ENCODE assay signal across 36 cellular contexts in genomic region chr9:18793122-18793521, GRCh38.
"Had no signal": no experiment of that assay in that cellular context is flagged by ENCODE, and none has a peak within 500 bp of the region (broad histone marks: within the 10 kb centered on the region; RNA-seq: fewer than 3 reads in every experiment).

No MANE protein-coding gene starts in this region.

- H3K27ac ChIP-seq: ascending aorta, body of pancreas, breast epithelium, SJCRH30, SK-N-MC had no signal

- H3K36me3 ChIP-seq: breast epithelium, SJCRH30 had no signal

- H3K27me3 ChIP-seq: ascending aorta, body of pancreas, breast epithelium, MG63, SJCRH30 had no signal

- H3K4me1 Mint-ChIP-seq: activated CD4-positive, alpha-beta T cell treated with anti-CD3 and anti-CD28 coated beads for 36 hours; activated CD4-positive, alpha-beta T cell treated with anti-CD3 and anti-CD28 coated beads, Interleukin-2, amount 10 ng/mL, durations not matched to agents 7 days and 5 days; activated naive CD4-positive, alpha-beta T cell treated with anti-CD3 and anti-CD28 coated beads, Interleukin-2, amount 50 U/mL, for 24 hours; activated naive CD8-positive, alpha-beta T cell treated with anti-CD3 and anti-CD28 coated beads, Interleukin-2, amount 10 ng/mL, durations not matched to agents 7 days and 5 days; IgD-negative memory B cell had no signal

- H3K4me1 ChIP-seq: body of pancreas had no signal

- H3K36me3 Mint-ChIP-seq: activated naive CD4-positive, alpha-beta T cell treated with anti-CD3 and anti-CD28 coated beads, Interleukin-2, amount 50 U/mL, for 24 hours; activated naive CD8-positive, alpha-beta T cell treated with anti-CD3 and anti-CD28 coated beads, Interleukin-2, amount 10 ng/mL, durations not matched to agents 7 days and 5 days; WTC11 had no signal

- H3K9me3 ChIP-seq: ascending aorta, body of pancreas, breast epithelium, MG63, SJCRH30 had no signal

- H3K27ac Mint-ChIP-seq: activated CD4-positive, alpha-beta T cell treated with anti-CD3 and anti-CD28 coated beads for 36 hours; activated CD4-positive, alpha-beta T cell treated with anti-CD3 and anti-CD28 coated beads, Interleukin-2, amount 10 ng/mL, durations not matched to agents 7 days and 5 days; activated CD8-positive, alpha-beta T cell treated with anti-CD3 and anti-CD28 coated beads, Interleukin-2, amount 10 ng/mL, durations not matched to agents 7 days and 5 days; activated naive CD4-positive, alpha-beta T cell treated with anti-CD3 and anti-CD28 coated beads, Interleukin-2, amount 50 U/mL, for 24 hours; activated naive CD8-positive, alpha-beta T cell treated with anti-CD3 and anti-CD28 coated beads, Interleukin-2, amount 10 ng/mL, durations not matched to agents 7 days and 5 days; activated T-cell treated with anti-CD3 and anti-CD28 coated beads, Interleukin-2, amount 50 U/mL, for 24 hours; activated T-helper 2 cell treated with anti-CD3 and anti-CD28 coated beads, Interferon-gamma antibody, Interleukin-2, Interleukin-4, amounts not matched to agents 10 μg/mL and 5 μg/mL and 100 μg/mL, durations not matched to agents 14 hours and 24 hours and 36 hours; IgD-negative memory B cell; WTC11 had no signal

- DNase-seq: activated CD4-positive, alpha-beta T cell treated with anti-CD3 and anti-CD28 coated beads for 36 hours; activated CD4-positive, alpha-beta T cell treated with anti-CD3 and anti-CD28 coated beads, Interleukin-2, amount 10 ng/mL, durations not matched to agents 7 days and 5 days; activated CD4-positive, alpha-beta T cell treated with anti-CD3 and anti-CD28 coated beads, Interleukin-2, amount 50 U/mL, for 48 hours; activated CD8-positive, alpha-beta T cell treated with anti-CD3 and anti-CD28 coated beads, Interleukin-2, amount 10 ng/mL, durations not matched to agents 7 days and 5 days; activated gamma-delta T cell; activated naive CD4-positive, alpha-beta T cell treated with Interleukin-2 at 50 U/mL for 16 hours; activated naive CD8-positive, alpha-beta T cell treated with anti-CD3 and anti-CD28 coated beads, Interleukin-2, amount 10 ng/mL, durations not matched to agents 7 days and 5 days; activated T-cell treated with anti-CD3 and anti-CD28 coated beads, Interleukin-2, amount 50 U/mL, for 24 hours; amygdala; body of pancreas; central memory CD4-positive, alpha-beta T cell; Kasumi-1; KBM-7; MG63; NCI-H1048; NCI-H1105 treated with DMSO at 0.1 percent for 48 hours; NCI-H1436; NCI-H1694; NCI-H1930; NCI-H2081 treated with DMSO at 0.1 percent for 48 hours; NCI-H226; NCI-H446 treated with DMSO at 0.1 percent for 48 hours; NCI-H524; NCI-H69; NCI-H82; OCI-M1; SHP77; SJCRH30; T1000 had no signal

- H3K4me3 Mint-ChIP-seq: activated CD4-positive, alpha-beta T cell treated with anti-CD3 and anti-CD28 coated beads for 36 hours; activated CD4-positive, alpha-beta T cell treated with anti-CD3 and anti-CD28 coated beads, Interleukin-2, amount 10 ng/mL, durations not matched to agents 7 days and 5 days; activated CD8-positive, alpha-beta T cell treated with anti-CD3 and anti-CD28 coated beads, Interleukin-2, amount 10 ng/mL, durations not matched to agents 7 days and 5 days; activated naive CD4-positive, alpha-beta T cell treated with anti-CD3 and anti-CD28 coated beads, Interleukin-2, amount 50 U/mL, for 24 hours; activated naive CD8-positive, alpha-beta T cell treated with anti-CD3 and anti-CD28 coated beads, Interleukin-2, amount 10 ng/mL, durations not matched to agents 7 days and 5 days; activated T-cell treated with anti-CD3 and anti-CD28 coated beads, Interleukin-2, amount 50 U/mL, for 24 hours; IgD-negative memory B cell; WTC11 had no signal

- H3K4me3 ChIP-seq: ascending aorta, body of pancreas, breast epithelium, MG63, SJCRH30, SK-N-MC had no signal

- H3K9me3 Mint-ChIP-seq: activated CD4-positive, alpha-beta T cell treated with anti-CD3 and anti-CD28 coated beads, Interleukin-2, amount 10 ng/mL, durations not matched to agents 7 days and 5 days; activated naive CD4-positive, alpha-beta T cell treated with anti-CD3 and anti-CD28 coated beads, Interleukin-2, amount 50 U/mL, for 24 hours; activated naive CD8-positive, alpha-beta T cell treated with anti-CD3 and anti-CD28 coated beads, Interleukin-2, amount 10 ng/mL, durations not matched to agents 7 days and 5 days; activated T-cell treated with anti-CD3 and anti-CD28 coated beads, Interleukin-2, amount 50 U/mL, for 24 hours; activated T-helper 2 cell treated with anti-CD3 and anti-CD28 coated beads, Interferon-gamma antibody, Interleukin-2, Interleukin-4, amounts not matched to agents 10 μg/mL and 5 μg/mL and 100 μg/mL, durations not matched to agents 14 hours and 24 hours and 36 hours; IgD-negative memory B cell; WTC11 had no signal

- H3K27me3 Mint-ChIP-seq: activated CD4-positive, alpha-beta T cell treated with anti-CD3 and anti-CD28 coated beads, Interleukin-2, amount 10 ng/mL, durations not matched to agents 7 days and 5 days; activated naive CD4-positive, alpha-beta T cell treated with anti-CD3 and anti-CD28 coated beads, Interleukin-2, amount 50 U/mL, for 24 hours; activated naive CD8-positive, alpha-beta T cell treated with anti-CD3 and anti-CD28 coated beads, Interleukin-2, amount 10 ng/mL, durations not matched to agents 7 days and 5 days; activated T-cell treated with anti-CD3 and anti-CD28 coated beads, Interleukin-2, amount 50 U/mL, for 24 hours had no signal
